In genomic region chr1:150578278-150579109, GRCh38 we compare ENCODE assay signal across 8 cellular contexts. TPM values are rescaled to one million over a fixed set of nuclear protein-coding genes. Genes with fewer than 3 reads are reported as not detected.
DNase-seq lines count a peak whose midpoint lies in the region; ATAC-seq and TF ChIP-seq lines count a peak whose summit lies in the region.

No MANE protein-coding gene starts in this region.

- peak overlapping the region; percentile 92 for H3K4me3 ChIP-seq in AG09309 (ENCODE audit: control insufficient read depth, low read depth, low read length)
- peak overlapping the region; percentile 91 to 95 for H3K4me3 ChIP-seq in esophagus (ENCODE audit: low read depth in 1 of 2, low read length in 2 of 2)
- H3K4me3 ChIP-seq in muscle layer of colon (ENCODE audit: low read depth in 1 of 2, low read length in 2 of 2) = peak overlapping the region; percentile 95 to 97
- H3K4me3 ChIP-seq in thoracic aorta = peak overlapping the region; percentile 93

- H3K36me3 ChIP-seq in esophagus (ENCODE audit: control insufficient read depth in 2 of 2, insufficient read depth in 2 of 2, low read length in 1 of 2) = peaks cover 2 to 14% of the 10 kb centered on the region in 2 donors
- peaks cover 38% of the 10 kb centered on the region for H3K36me3 ChIP-seq in muscle layer of colon (ENCODE audit: insufficient read depth, low read length)
- H3K36me3 ChIP-seq in thoracic aorta = peaks cover 40% of the 10 kb centered on the region

- H3K27me3 Mint-ChIP-seq in activated CD8-positive, alpha-beta T cell treated with anti-CD3 and anti-CD28 coated beads for 36 hours = no peaks in the 10 kb centered on the region

- H3K9ac ChIP-seq in muscle layer of colon (ENCODE audit: low read length) = peak overlapping the region; percentile 99

- WGBS in esophagus, 2 donors = 0% methylated on average over 49 of the region's 49 CpGs

- ATAC-seq in GM21381 (IDR thresholded peaks at IDR 0.05; ENCODE audit: unreplicated experiment) (peak; percentile 2), thoracic aorta (ENCODE audit: insufficient number of reproducible peaks, low FRiP score, low read depth) (peak; percentile 57), HG03469 (IDR thresholded peaks at IDR 0.05; ENCODE audit: unreplicated experiment) (no peak)
- ATAC-seq in activated CD8-positive, alpha-beta T cell treated with anti-CD3 and anti-CD28 coated beads for 36 hours = peak; percentile 3

- H3K27me3 ChIP-seq in esophagus (ENCODE audit: control insufficient read depth in 1 of 2, insufficient read depth in 2 of 2, low read length in 2 of 2) (no peaks in the 10 kb centered on the region), muscle layer of colon (ENCODE audit: control insufficient read depth in 1 of 2, insufficient read depth in 2 of 2, low read length in 2 of 2) (no peaks in the 10 kb centered on the region), thoracic aorta (replicated peaks; ENCODE audit: insufficient read depth) (no peaks in the 10 kb centered on the region)

- H3K4me1 ChIP-seq in esophagus (ENCODE audit: control insufficient read depth in 2 of 2, insufficient read depth in 2 of 2, low read length in 1 of 2) = peaks cover 0 to 5% of the 10 kb centered on the region in 2 donors
- peaks cover 40% of the 10 kb centered on the region for H3K4me1 ChIP-seq in muscle layer of colon (ENCODE audit: insufficient read depth, low read length)
- peaks cover 15 to 17% of the 10 kb centered on the region in 2 donors for H3K4me1 ChIP-seq in thoracic aorta (ENCODE audit: control insufficient read depth in 1 of 2, low read depth in 2 of 2)

- CTCF ChIA-PET in activated CD8-positive, alpha-beta T cell treated with anti-CD3 and anti-CD28 coated beads for 36 hours (lab: Charles Lee) = interaction anchor here (0.8 to 15.9 kb wide), 5 partner anchors 8 to 41 kb away, joined by 4 to 237 read pairs (median 5); no protein-coding TSS in a partner anchor

- intact Hi-C loops in activated CD8-positive, alpha-beta T cell treated with anti-CD3 and anti-CD28 coated beads for 36 hours (cut with micrococcal nuclease) = loop anchor here (2.0 to 5.0 kb wide), 2 partner anchors 16 to 34 kb away; no protein-coding TSS in a partner anchor

- H3K9me3 ChIP-seq in esophagus (ENCODE audit: control insufficient read depth in 2 of 2, insufficient read depth in 1 of 2, low read depth in 1 of 2, low read length in 1 of 2) (no peaks in the 10 kb centered on the region), muscle layer of colon (ENCODE audit: low read length) (no peaks in the 10 kb centered on the region), thoracic aorta (no peaks in the 10 kb centered on the region)

- H3K36me3 Mint-ChIP-seq in activated CD8-positive, alpha-beta T cell treated with anti-CD3 and anti-CD28 coated beads for 36 hours (ENCODE audit: low read depth) = peaks cover 55% of the 10 kb centered on the region

- peak; percentile 78 for DNase-seq in AG09309 (ENCODE audit: low read depth)
- DNase-seq in NCI-H2107 treated with DMSO at 0.1 percent for 48 hours (lab: John Stamatoyannopoulos, UW; ENCODE audit: unreplicated experiment) = peak; percentile 42
- peak; percentile 75 for DNase-seq in activated CD8-positive, alpha-beta T cell treated with anti-CD3 and anti-CD28 coated beads for 36 hours
- peak; percentile 54 for DNase-seq in thoracic aorta (ENCODE audit: low spot score)

- peaks cover 35% of the 10 kb centered on the region for H3K4me1 Mint-ChIP-seq in activated CD8-positive, alpha-beta T cell treated with anti-CD3 and anti-CD28 coated beads for 36 hours (ENCODE audit: low read depth)

- TF ChIP-seq CTCF in AG09309 (IDR thresholded peaks at IDR 0.05; ENCODE audit: control insufficient read depth, insufficient read depth, low read depth, low read length, missing control alignments) (no peak), thoracic aorta (IDR thresholded peaks at IDR 0.05) (no peak)
- no peak for TF ChIP-seq CTCF in activated CD8-positive, alpha-beta T cell treated with anti-CD3 and anti-CD28 coated beads for 36 hours (IDR thresholded peaks at IDR 0.05)

- POLR2A ChIA-PET in activated CD8-positive, alpha-beta T cell treated with anti-CD3 and anti-CD28 coated beads for 36 hours (lab: Charles Lee) = interaction anchor here (0.6 to 24.5 kb wide), 7 partner anchors 10 to 428 kb away, joined by 3 to 678 read pairs (median 4); partner anchors contain the start of gene ENSA

- H3K27ac Mint-ChIP-seq in activated CD8-positive, alpha-beta T cell treated with anti-CD3 and anti-CD28 coated beads for 36 hours = peak overlapping the region; percentile 96

- H3K27ac ChIP-seq in esophagus (ENCODE audit: low read depth in 2 of 2, low read length in 1 of 2) (peak overlapping the region; percentile 99 to 100), muscle layer of colon (ENCODE audit: low read depth, low read length) (peak overlapping the region; percentile 98), thoracic aorta (peak overlapping the region; percentile 98 to 99)

- peak overlapping the region; percentile 97 for H3K4me3 Mint-ChIP-seq in activated CD8-positive, alpha-beta T cell treated with anti-CD3 and anti-CD28 coated beads for 36 hours

- H3K9me3 Mint-ChIP-seq in activated CD8-positive, alpha-beta T cell treated with anti-CD3 and anti-CD28 coated beads for 36 hours = no peaks in the 10 kb centered on the region

RNA-seq across cellular contexts. Expression of gene MCL1, which starts 0.9 kb away (rescaled TPM):
- 100 to 1,000 TPM; 207 TPM for total RNA-seq in activated CD8-positive, alpha-beta T cell treated with anti-CD3 and anti-CD28 coated beads for 36 hours
- polyA plus RNA-seq in esophagus = 100 to 1,000 TPM in 1 of 2 donors, 10 to 100 TPM in 1; 99.3 to 101 TPM
- 100 to 1,000 TPM; 588 to 607 TPM for total RNA-seq in thoracic aorta

RNA-seq across cellular contexts. Expression of gene ADAMTSL4, which starts 29.3 kb away (rescaled TPM):
- under 1 TPM; 0.11 to 0.20 TPM for total RNA-seq in activated CD8-positive, alpha-beta T cell treated with anti-CD3 and anti-CD28 coated beads for 36 hours
- polyA plus RNA-seq in esophagus = 100 to 1,000 TPM in 1 of 2 donors, 10 to 100 TPM in 1; 43.2 to 108 TPM
- 10 to 100 TPM; 28.4 to 45.1 TPM for total RNA-seq in thoracic aorta

RNA-seq across cellular contexts. Expression of gene ENSA, which starts 50.9 kb away (rescaled TPM):
- 100 to 1,000 TPM; 177 to 182 TPM for total RNA-seq in activated CD8-positive, alpha-beta T cell treated with anti-CD3 and anti-CD28 coated beads for 36 hours
- 100 to 1,000 TPM; 290 to 298 TPM for polyA plus RNA-seq in esophagus
- 10 to 100 TPM; 85.7 to 94.5 TPM for total RNA-seq in thoracic aorta

Comparison
In these comparisons a context has a peak if more than half of its experiments do, and no peak if none do; other contexts are left out.
1. RNA of gene ADAMTSL4, which starts 29.3 kb away (total RNA-seq): 28.4 to 45.1 TPM in thoracic aorta; 0.11 to 0.20 TPM in activated CD8-positive, alpha-beta T cell treated with anti-CD3 and anti-CD28 coated beads for 36 hours; every median in the first group is over 10 times any median in the second.
2. Peak in every context shown above with its lines, with median percentiles within 50 percentile points of each other: DNase-seq, H3K4me3 ChIP-seq and H3K27ac ChIP-seq.